In the genomic region with DNA sequence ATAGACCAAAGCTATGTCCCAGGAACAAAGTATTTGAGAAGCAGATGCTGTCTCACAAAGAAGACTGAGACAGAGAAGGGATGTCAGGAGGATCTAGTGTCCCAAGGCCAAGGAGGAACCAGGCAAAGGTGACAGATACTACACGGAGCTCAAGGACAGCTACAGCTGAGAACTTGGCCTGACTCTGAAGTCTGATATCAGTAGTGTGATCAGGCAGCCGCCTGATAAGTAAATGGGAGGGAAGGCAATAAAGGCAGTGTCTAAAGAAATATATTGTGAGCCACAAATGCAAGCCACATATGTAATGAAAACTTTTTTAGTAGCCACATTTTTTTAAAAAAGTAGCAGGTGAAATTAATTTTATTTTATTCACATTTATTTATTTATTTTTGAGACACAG, we compare ENCODE assay signal across 27 cellular contexts. TPM values are rescaled to one million over a fixed set of nuclear protein-coding genes. Genes with fewer than 3 reads are reported as not detected.
DNase-seq lines count a peak whose midpoint lies in the region; ATAC-seq, FAIRE-seq and TF ChIP-seq lines count a peak whose summit lies in the region.
"Had no signal": no experiment of that assay in that cellular context is flagged by ENCODE, and none has a peak within 500 bp of the region (broad histone marks: within the 10 kb centered on the region; RNA-seq: fewer than 3 reads in every experiment).

No MANE protein-coding gene starts in this region.

- no peaks in the 10 kb centered on the region for H3K9me3 Mint-ChIP-seq in nephron progenitor cell
- H3K9me3 Mint-ChIP-seq: H9; stimulated activated effector memory CD8-positive, alpha-beta T cell treated with anti-CD3 and anti-CD28 coated beads, Interleukin-12 subunit alpha, Interleukin-12 subunit beta, amount 100 ng/mL, for 72 hours had no signal

- TF ChIP-seq POLR2A in A549 (IDR thresholded peaks at IDR 0.05; ENCODE audit: low read length) = no peak
- no peak for TF ChIP-seq POLR2A in K562 (conservative IDR thresholded peaks at IDR 0.05)
- TF ChIP-seq POLR2A in esophagus squamous epithelium (IDR thresholded peaks at IDR 0.05) = no peak

- no peaks in the 10 kb centered on the region for H3K79me2 ChIP-seq in K562 (ENCODE audit: control insufficient read depth, insufficient read depth, low read length)

- in situ Hi-C loops in K562 (cut with MboI) = no loop called here

- H2AFZ ChIP-seq in K562 (ENCODE audit: low read depth, low read length) = no peak overlapping the region

- ATAC-seq in A549 = no peak
- ATAC-seq in K562 = peak; percentile 20; the same call in 1 of the 3 replicates
- ATAC-seq in GM21447 (IDR thresholded peaks at IDR 0.05; ENCODE audit: unreplicated experiment) = no peak
- ATAC-seq: heart right ventricle; Right ventricle myocardium inferior; sciatic nerve; stimulated activated effector memory CD8-positive, alpha-beta T cell treated with anti-CD3 and anti-CD28 coated beads, Interleukin-12 subunit alpha, Interleukin-12 subunit beta, amount 100 ng/mL, for 72 hours had no signal

- peak overlapping the region in 1 of 2 experiments; percentile 17; a peak in 1 of 4 replicates for H3K9ac ChIP-seq in K562 (ENCODE audit: insufficient read depth in 1 of 2, low read depth in 2 of 2, low read length in 2 of 2)
- H3K9ac ChIP-seq: BLaER1 treated with 17β-estradiol and CSF1 and Interleukin-3, amounts not matched to agents 10 nM and 100 nM had no signal

- TF ChIP-seq EP300 in A549 (IDR thresholded peaks at IDR 0.05) = no peak
- TF ChIP-seq EP300 in K562 (IDR thresholded peaks at IDR 0.05; ENCODE audit: low read length) = 0 out of 2 replicates have a peak, but pooled peaks have one; percentile 17

- no peak overlapping the region for H3K4me3 Mint-ChIP-seq in nephron progenitor cell
- H3K4me3 Mint-ChIP-seq: H9; stimulated activated effector memory CD8-positive, alpha-beta T cell treated with anti-CD3 and anti-CD28 coated beads, Interleukin-12 subunit alpha, Interleukin-12 subunit beta, amount 100 ng/mL, for 72 hours had no signal

- H3K4me1 ChIP-seq in A549 = peaks cover 70% of the 10 kb centered on the region
- H3K4me1 ChIP-seq in K562 (replicated peaks in 1 of 2; ENCODE audit: control insufficient read depth in 2 of 2, insufficient read depth in 2 of 2, low read length in 2 of 2) = peaks cover 21 to 24% of the 10 kb centered on the region in 2 experiments
- H3K4me1 ChIP-seq in esophagus squamous epithelium = peaks cover 5 to 58% (median 12%) of the 10 kb centered on the region in 3 donors

- no peaks in the 10 kb centered on the region for H3K9me3 ChIP-seq in A549
- H3K9me3 ChIP-seq in K562 (replicated peaks; ENCODE audit: control insufficient read depth, insufficient read depth, low read depth, low read length) = no peaks in the 10 kb centered on the region
- no peaks in the 10 kb centered on the region for H3K9me3 ChIP-seq in esophagus squamous epithelium
- H3K9me3 ChIP-seq: BLaER1 treated with 17β-estradiol and CSF1 and Interleukin-3, amounts not matched to agents 10 nM and 100 nM; breast epithelium; heart right ventricle; prostate gland had no signal

- BruUV-seq in K562 (replicated peaks; lab: Mats Ljungman, UMichigan) = no TSS peak

- no peaks in the 10 kb centered on the region for H3K9me1 ChIP-seq in K562 (ENCODE audit: control insufficient read depth, insufficient read depth, low read length)

- H3K27ac Mint-ChIP-seq in nephron progenitor cell = peak overlapping the region; percentile 61
- H3K27ac Mint-ChIP-seq: H9; stimulated activated effector memory CD8-positive, alpha-beta T cell treated with anti-CD3 and anti-CD28 coated beads, Interleukin-12 subunit alpha, Interleukin-12 subunit beta, amount 100 ng/mL, for 72 hours had no signal

- DNase-seq in A549 (ENCODE audit: low read depth in 1 of 2, low spot score in 1 of 2) (no peak), OCI-M1 (lab: John Stamatoyannopoulos, UW) (peak; percentile 87), K562 (ENCODE audit: extremely low read depth in 1 of 4, low spot score in 3 of 4) (peak in 1 of 4 experiments; percentile 71), nephron progenitor cell (no peak), T-helper 1 cell (no peak), esophagus squamous epithelium (lab: John Stamatoyannopoulos, UW) (no peak), cardiac septum (ENCODE audit: low spot score) (no peak)
- DNase-seq: activated CD4-positive, alpha-beta T cell treated with anti-CD3 and anti-CD28 coated beads for 48 hours; activated T-cell treated with anti-CD3 and anti-CD28 coated beads, Interleukin-2, amount 50 U/mL, for 1 hour; DMS79; GDM1; H9; heart right ventricle; kidney glomerular epithelial cell; NCI-H1694 treated with DMSO at 0.1 percent for 48 hours; stimulated activated CD4-positive, alpha-beta T cell treated with anti-CD3 and anti-CD28 coated beads, Interleukin-4, amount 100 ng/mL, for 24 hours; WERI-Rb-1 had no signal

- intact Hi-C loops in K562 (cut with micrococcal nuclease) = no loop called here
- intact Hi-C loops in esophagus squamous epithelium (cut with DNase I) = no loop called here
- intact Hi-C loops in cardiac septum (cut with DNase I) = no loop called here

- H3K4me2 ChIP-seq in A549 = no peak overlapping the region
- peak overlapping the region; percentile 49; the same call in 1 of the 2 replicates for H3K4me2 ChIP-seq in K562 (ENCODE audit: insufficient read depth, low read length)
- H3K4me2 ChIP-seq: BLaER1 treated with 17β-estradiol and CSF1 and Interleukin-3, amounts not matched to agents 10 nM and 100 nM had no signal

- H3K27ac ChIP-seq in A549 (peak overlapping the region; percentile 57 to 100; a peak in 5 of 6 replicates), K562 (ENCODE audit: extremely low read depth, low read depth, low read length) (peak overlapping the region; percentile 36; the same call in 1 of the 3 replicates), esophagus squamous epithelium (no peak overlapping the region)
- H3K27ac ChIP-seq: BLaER1 treated with 17β-estradiol and CSF1 and Interleukin-3, amounts not matched to agents 10 nM and 100 nM; breast epithelium; heart right ventricle; prostate gland; WERI-Rb-1 had no signal

- H3K27me3 Mint-ChIP-seq in nephron progenitor cell (ENCODE audit: low read depth, poor library complexity) = peaks cover 10% of the 10 kb centered on the region

- WGBS in A549 (ENCODE audit: missing lambda C conversion rate) = 61% methylated on average over 2 of the region's 2 CpGs
- WGBS in K562 (ENCODE audit: insufficient coverage, low coverage, missing lambda C conversion rate) = 4% methylated on average over 2 of the region's 2 CpGs
- WGBS in esophagus squamous epithelium, 2 donors = 77% methylated on average over 2 of the region's 2 CpGs

- H3K36me3 ChIP-seq in K562 (ENCODE audit: control insufficient read depth, insufficient read depth, low read length) = no peaks in the 10 kb centered on the region
- H3K36me3 ChIP-seq in esophagus squamous epithelium = no peaks in the 10 kb centered on the region
- H3K36me3 ChIP-seq: BLaER1 treated with 17β-estradiol and CSF1 and Interleukin-3, amounts not matched to agents 10 nM and 100 nM; breast epithelium; heart right ventricle; prostate gland; WERI-Rb-1 had no signal

- POLR2A ChIA-PET in A549 (lab: Yijun Ruan, JAX) = interaction anchor here (0.6 to 1.1 kb wide), 3 partner anchors 10 to 211 kb away, joined by 5 to 7 read pairs (median 5); no protein-coding TSS in a partner anchor
- POLR2A ChIA-PET in K562 (lab: Yijun Ruan, JAX) = interaction anchor here (0.5 to 0.8 kb wide), 4 partner anchors 10 to 188 kb away, joined by 3 read pairs; partner anchors contain the start of gene MRI1

- peaks cover 13% of the 10 kb centered on the region for H3K4me1 Mint-ChIP-seq in nephron progenitor cell

- no peak overlapping the region for H3K4me3 ChIP-seq in A549
- H3K4me3 ChIP-seq in K562 = no peak overlapping the region
- H3K4me3 ChIP-seq in esophagus squamous epithelium = no peak overlapping the region
- H3K4me3 ChIP-seq: BLaER1 treated with 17β-estradiol and CSF1 and Interleukin-3, amounts not matched to agents 10 nM and 100 nM; breast epithelium; heart right ventricle; prostate gland had no signal

- no peaks in the 10 kb centered on the region for H4K20me1 ChIP-seq in K562 (replicated peaks; ENCODE audit: control insufficient read depth, insufficient read depth, low read length)
- H4K20me1 ChIP-seq: BLaER1 treated with 17β-estradiol and CSF1 and Interleukin-3, amounts not matched to agents 10 nM and 100 nM had no signal

- FAIRE-seq in A549 (lab: Jason Lieb, UNC) (no peak), K562 (lab: Jason Lieb, UNC) (peak; percentile 75)

- TF ChIP-seq RAD21 in A549 (conservative IDR thresholded peaks at IDR 0.05 in 1 of 2, IDR thresholded peaks at IDR 0.05 in 1 of 2) (no peak), K562 (CRISPR knock-in tag; conservative IDR thresholded peaks at IDR 0.05 in 1 of 2, IDR thresholded peaks at IDR 0.05 in 1 of 2) (no peak)

- TF ChIP-seq CTCF in A549 (IDR thresholded peaks at IDR 0.05) (no peak), K562 (IDR thresholded peaks at IDR 0.05 in 2 of 3, conservative IDR thresholded peaks at IDR 0.05 in 1 of 3; ENCODE audit: insufficient read depth in 2 of 3, low read depth in 1 of 3, low read length in 3 of 3) (no peak), nephron progenitor cell (IDR thresholded peaks at IDR 0.05) (no peak), esophagus squamous epithelium (IDR thresholded peaks at IDR 0.05) (no peak)

- no peaks in the 10 kb centered on the region for H3K36me3 Mint-ChIP-seq in nephron progenitor cell (ENCODE audit: low read depth)

- CTCF ChIA-PET in A549 (lab: Yijun Ruan, JAX) (interaction anchor here (20.6 kb wide), 1 partner anchor 19 kb away, joined by 271 read pairs; no protein-coding TSS in a partner anchor), K562 (lab: Yijun Ruan, JAX; ENCODE audit: low intra/inter-chr PET ratio) (no interaction called here)

- H3K27me3 ChIP-seq in K562 (ENCODE audit: control insufficient read depth in 2 of 2, insufficient read depth in 2 of 2, low read length in 2 of 2) (no peaks in the 10 kb centered on the region), esophagus squamous epithelium (no peaks in the 10 kb centered on the region)
- H3K27me3 ChIP-seq: breast epithelium, heart right ventricle had no signal

RNA-seq across cellular contexts. Expression of gene NANOS3, which starts 20.4 kb away (rescaled TPM):
- polyA plus RNA-seq in A549 (2011; rRNA removed) (0.31 and 0.53 TPM in 2 replicates), A549 (2017; fragmentation: RNase III; extraction: RNeasy Plus Mini Kit Qiagen cat#74134 plus additional on column Dnase treatment) (0.78 to 1.2 TPM (median 1.1 TPM) in 3 replicates), K562 (2011; rRNA removed) (not detected in 2 replicates), K562 (2014; fragmentation: Illumina TruSeq; extraction: Trizol) (not detected in 2 replicates), K562 (2014; fragmentation: Nextera tagmentation; extraction: Ambion mirVana) (not detected), K562 (2014; rRNA removed) (not detected in 2 replicates)
- 0.79 and 1.8 TPM in 2 replicates for polyA plus RNA-seq in A549 (2012; cell fraction: cytosol; rRNA removed)
- polyA plus RNA-seq in A549 (2012; cell fraction: nucleus; rRNA removed) = 2.4 and 2.7 TPM in 2 replicates
- not detected in 2 replicates for polyA minus RNA-seq in A549 (2011; rRNA and poly(A)+ RNA removed)
- total RNA-seq in K562 (2011; cell fraction: chromatin; rRNA removed; ENCODE audit: low replicate concordance) = not detected in 2 replicates
- total RNA-seq in K562 (2011; cell fraction: nucleolus; rRNA removed) = not detected in 2 replicates
- total RNA-seq in K562 (2011; cell fraction: nucleoplasm; rRNA removed) = not detected in 2 replicates
- total RNA-seq in K562 (2014; rRNA removed) (not detected in 2 replicates), K562 (2014; rRNA removed; fragmentation: Illumina TruSeq; extraction: Trizol) (not detected in 2 replicates), K562 (2015; rRNA removed; fragmentation: Illumina TruSeq; extraction: Trizol) (not detected in 2 replicates), K562 (2021) (not detected in 2 replicates), esophagus squamous epithelium (not detected), cardiac septum (0.78 TPM)
- polyA plus RNA-seq in K562 (2011; cell fraction: cytosol; rRNA removed) = not detected in 2 replicates
- not detected in 2 replicates for polyA plus RNA-seq in K562 (2011; cell fraction: nucleus; rRNA removed)
- not detected in 2 replicates for polyA plus RNA-seq in K562 (2012)
- not detected in 2 replicates for polyA minus RNA-seq in K562 (2011; rRNA and poly(A)+ RNA removed)
- polyA minus RNA-seq in K562 (2011; cell fraction: cytosol; rRNA and poly(A)+ RNA removed) = not detected in 2 replicates
- not detected in 2 replicates for polyA minus RNA-seq in K562 (2011; cell fraction: nucleus; rRNA and poly(A)+ RNA removed)
- total RNA-seq: breast epithelium, epithelial cell of proximal tubule, fibroblast of villous mesenchyme, H9, NCI-H460 had no signal

RNA-seq across cellular contexts. Expression of gene BRME1, which starts 49.4 kb away (rescaled TPM):
- polyA plus RNA-seq in A549 (2011; rRNA removed) (0.09 and 0.12 TPM in 2 replicates), A549 (2017; fragmentation: RNase III; extraction: RNeasy Plus Mini Kit Qiagen cat#74134 plus additional on column Dnase treatment) (1.1 to 2.3 TPM (median 1.2 TPM) in 3 replicates), K562 (2011; rRNA removed) (3.0 and 5.5 TPM in 2 replicates), K562 (2014; fragmentation: Illumina TruSeq; extraction: Trizol) (4.6 and 4.8 TPM in 2 replicates), K562 (2014; fragmentation: Nextera tagmentation; extraction: Ambion mirVana) (under 1 TPM; 0.75 to 0.88 TPM), K562 (2014; rRNA removed) (4.5 and 6.0 TPM in 2 replicates)
- 0.21 and 0.31 TPM in 2 replicates for polyA plus RNA-seq in A549 (2012; cell fraction: cytosol; rRNA removed)
- 0.92 and 1.1 TPM in 2 replicates for polyA plus RNA-seq in A549 (2012; cell fraction: nucleus; rRNA removed)
- polyA minus RNA-seq in A549 (2011; rRNA and poly(A)+ RNA removed) = 0.29 TPM in 2 replicates
- total RNA-seq in K562 (2011; cell fraction: chromatin; rRNA removed; ENCODE audit: low replicate concordance) = 4.2 and 15.2 TPM in 2 replicates
- total RNA-seq in K562 (2011; cell fraction: nucleolus; rRNA removed) = 11.3 and 15.2 TPM in 2 replicates
- total RNA-seq in K562 (2011; cell fraction: nucleoplasm; rRNA removed) = 7.3 TPM in 2 replicates
- total RNA-seq in K562 (2014; rRNA removed) (3.6 and 4.2 TPM in 2 replicates), K562 (2014; rRNA removed; fragmentation: Illumina TruSeq; extraction: Trizol) (1.9 and 2.4 TPM in 2 replicates), K562 (2015; rRNA removed; fragmentation: Illumina TruSeq; extraction: Trizol) (4.6 and 6.0 TPM in 2 replicates), K562 (2021) (5.9 and 6.1 TPM in 2 replicates), esophagus squamous epithelium (1 to 10 TPM; 1.8 to 6.3 (median 4.0) TPM), cardiac septum (0.35 TPM)
- 5.1 and 5.3 TPM in 2 replicates for polyA plus RNA-seq in K562 (2011; cell fraction: cytosol; rRNA removed)
- 13.5 and 15.3 TPM in 2 replicates for polyA plus RNA-seq in K562 (2011; cell fraction: nucleus; rRNA removed)
- 4.7 and 8.9 TPM in 2 replicates for polyA plus RNA-seq in K562 (2012)
- 1.4 and 1.6 TPM in 2 replicates for polyA minus RNA-seq in K562 (2011; rRNA and poly(A)+ RNA removed)
- polyA minus RNA-seq in K562 (2011; cell fraction: cytosol; rRNA and poly(A)+ RNA removed) = 1.4 and 4.5 TPM in 2 replicates
- 4.6 and 7.6 TPM in 2 replicates for polyA minus RNA-seq in K562 (2011; cell fraction: nucleus; rRNA and poly(A)+ RNA removed)

RNA-seq across cellular contexts. Expression of gene CC2D1A, which starts 49.5 kb away (rescaled TPM):
- polyA plus RNA-seq in A549 (2011; rRNA removed) (4.7 and 4.8 TPM in 2 replicates), A549 (2017; fragmentation: RNase III; extraction: RNeasy Plus Mini Kit Qiagen cat#74134 plus additional on column Dnase treatment) (13.9 to 15.3 TPM (median 14.0 TPM) in 3 replicates), K562 (2011; rRNA removed) (10.1 and 25.5 TPM in 2 replicates), K562 (2014; fragmentation: Illumina TruSeq; extraction: Trizol) (15.6 and 21.2 TPM in 2 replicates), K562 (2014; fragmentation: Nextera tagmentation; extraction: Ambion mirVana) (under 1 TPM; 0.32 to 0.42 TPM), K562 (2014; rRNA removed) (26.7 and 27.1 TPM in 2 replicates)
- 10.0 and 12.1 TPM in 2 replicates for polyA plus RNA-seq in A549 (2012; cell fraction: cytosol; rRNA removed)
- polyA plus RNA-seq in A549 (2012; cell fraction: nucleus; rRNA removed) = 28.8 and 38.8 TPM in 2 replicates
- 7.6 and 9.0 TPM in 2 replicates for polyA minus RNA-seq in A549 (2011; rRNA and poly(A)+ RNA removed)
- total RNA-seq in K562 (2011; cell fraction: chromatin; rRNA removed; ENCODE audit: low replicate concordance) = 61.5 and 146 TPM in 2 replicates
- total RNA-seq in K562 (2011; cell fraction: nucleolus; rRNA removed) = 72.1 and 79.4 TPM in 2 replicates
- total RNA-seq in K562 (2011; cell fraction: nucleoplasm; rRNA removed) = 61.5 and 70.7 TPM in 2 replicates
- total RNA-seq in K562 (2014; rRNA removed) (17.9 and 18.8 TPM in 2 replicates), K562 (2014; rRNA removed; fragmentation: Illumina TruSeq; extraction: Trizol) (5.8 and 7.7 TPM in 2 replicates), K562 (2015; rRNA removed; fragmentation: Illumina TruSeq; extraction: Trizol) (12.0 and 12.9 TPM in 2 replicates), K562 (2021) (28.4 and 31.0 TPM in 2 replicates), esophagus squamous epithelium (10 to 100 TPM; 28.0 to 56.9 (median 36.0) TPM), cardiac septum (19.5 TPM)
- polyA plus RNA-seq in K562 (2011; cell fraction: cytosol; rRNA removed) = 8.9 and 11.7 TPM in 2 replicates
- polyA plus RNA-seq in K562 (2011; cell fraction: nucleus; rRNA removed) = 67.6 and 73.2 TPM in 2 replicates
- 17.9 and 39.2 TPM in 2 replicates for polyA plus RNA-seq in K562 (2012)
- polyA minus RNA-seq in K562 (2011; rRNA and poly(A)+ RNA removed) = 8.3 and 8.9 TPM in 2 replicates
- polyA minus RNA-seq in K562 (2011; cell fraction: cytosol; rRNA and poly(A)+ RNA removed) = 9.0 and 11.1 TPM in 2 replicates
- 15.9 and 19.3 TPM in 2 replicates for polyA minus RNA-seq in K562 (2011; cell fraction: nucleus; rRNA and poly(A)+ RNA removed)

Comparison
In these comparisons a context has a peak if more than half of its experiments do, and no peak if none do; other contexts are left out.
1. H3K27ac ChIP-seq: peak in A549 (2 of 2) and K562 (single experiment); none in esophagus squamous epithelium (0 of 4).
2. Of the 35 proteins assayed by ChIP-seq in both K562 and A549: peak only in K562: BHLHE40, EP300, ESRRA and ZFP36; only in A549: none; in both: none; in neither: 30; mixed calls (peak in some experiments, not most) for 1.